In the genomic region with DNA sequence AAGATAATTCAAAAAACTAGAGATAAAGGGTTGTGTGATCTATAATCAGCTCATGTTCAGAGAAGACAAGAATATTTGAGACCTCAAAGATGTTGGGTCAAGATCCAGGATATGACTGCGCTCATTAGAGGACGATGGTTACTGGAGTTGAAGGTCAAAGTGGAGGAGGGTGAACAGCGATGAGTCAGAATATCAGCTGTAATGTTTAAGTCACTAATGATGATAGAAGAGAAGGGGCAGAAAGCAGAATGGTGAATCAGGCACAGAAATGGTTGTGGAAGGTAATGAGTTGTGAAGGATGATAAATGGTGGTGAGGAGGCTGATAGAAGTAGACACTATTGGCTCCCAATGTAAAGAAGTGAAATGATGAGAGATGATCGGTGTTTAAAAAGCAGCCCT, we compare ENCODE assay signal across 10 cellular contexts.
"Had no signal": no experiment of that assay in that cellular context is flagged by ENCODE, and none has a peak within 500 bp of the region (broad histone marks: within the 10 kb centered on the region; RNA-seq: fewer than 3 reads in every experiment).

No MANE protein-coding gene starts in this region.

- H3K9me3 ChIP-seq: tibial artery had no signal

- H3K4me3 ChIP-seq: breast epithelium, gastroesophageal sphincter, skin epidermis, tibial artery had no signal

- DNase-seq: activated CD4-positive, alpha-beta T cell treated with anti-CD3 and anti-CD28 coated beads, Interleukin-2, amount 50 U/mL, for 4 hours; activated gamma-delta T cell; activated T-cell treated with anti-CD3 and anti-CD28 coated beads, Interleukin-2, amount 50 U/mL, for 48 hours; T-helper 17 cell; tibial artery had no signal

- H3K4me1 ChIP-seq: breast epithelium, gastroesophageal sphincter, parathyroid adenoma, tibial artery had no signal

- ATAC-seq: activated CD4-positive, CD25-positive, alpha-beta regulatory T cell treated with anti-CD3 and anti-CD28 coated beads, Interleukin-2, amount 50 U/mL, for 24 hours; gastroesophageal sphincter; T-helper 17 cell had no signal

- H3K27ac ChIP-seq: breast epithelium, gastroesophageal sphincter, parathyroid adenoma, skin epidermis, tibial artery had no signal

- H2AFZ ChIP-seq: parathyroid adenoma had no signal

- H3K27me3 ChIP-seq: breast epithelium, gastroesophageal sphincter, tibial artery had no signal

- H3K36me3 ChIP-seq: breast epithelium, gastroesophageal sphincter, tibial artery had no signal

- H3K9ac ChIP-seq: parathyroid adenoma had no signal

- H3K79me2 ChIP-seq: parathyroid adenoma had no signal
